Comparison of ENCODE assay signal across 1 cellular context in genomic region chr6:135905604-135906300, GRCh38.
TF ChIP-seq lines count a peak whose summit lies in the region.

No MANE protein-coding gene starts in this region.

TF ChIP-seq in IMR-90, 13 proteins besides CTCF, POLR2A, EP300 and RAD21:
- TF ChIP-seq RCOR1 (IDR thresholded peaks at IDR 0.05; ENCODE audit: insufficient replicate concordance, low read length) = no peak
- no peak for TF ChIP-seq MAFK (IDR thresholded peaks at IDR 0.05; ENCODE audit: low read depth, low read length)
- no peak for TF ChIP-seq ELK1 (IDR thresholded peaks at IDR 0.05; ENCODE audit: borderline replicate concordance, low read depth, low read length)
- no peak for TF ChIP-seq FOS (IDR thresholded peaks at IDR 0.05; ENCODE audit: low read depth, low read length)
- TF ChIP-seq SMC3 (IDR thresholded peaks at IDR 0.05; ENCODE audit: low read depth, low read length) = no peak
- no peak for TF ChIP-seq MXI1 (IDR thresholded peaks at IDR 0.05; ENCODE audit: borderline replicate concordance, low read depth, low read length)
